In the genomic region with DNA sequence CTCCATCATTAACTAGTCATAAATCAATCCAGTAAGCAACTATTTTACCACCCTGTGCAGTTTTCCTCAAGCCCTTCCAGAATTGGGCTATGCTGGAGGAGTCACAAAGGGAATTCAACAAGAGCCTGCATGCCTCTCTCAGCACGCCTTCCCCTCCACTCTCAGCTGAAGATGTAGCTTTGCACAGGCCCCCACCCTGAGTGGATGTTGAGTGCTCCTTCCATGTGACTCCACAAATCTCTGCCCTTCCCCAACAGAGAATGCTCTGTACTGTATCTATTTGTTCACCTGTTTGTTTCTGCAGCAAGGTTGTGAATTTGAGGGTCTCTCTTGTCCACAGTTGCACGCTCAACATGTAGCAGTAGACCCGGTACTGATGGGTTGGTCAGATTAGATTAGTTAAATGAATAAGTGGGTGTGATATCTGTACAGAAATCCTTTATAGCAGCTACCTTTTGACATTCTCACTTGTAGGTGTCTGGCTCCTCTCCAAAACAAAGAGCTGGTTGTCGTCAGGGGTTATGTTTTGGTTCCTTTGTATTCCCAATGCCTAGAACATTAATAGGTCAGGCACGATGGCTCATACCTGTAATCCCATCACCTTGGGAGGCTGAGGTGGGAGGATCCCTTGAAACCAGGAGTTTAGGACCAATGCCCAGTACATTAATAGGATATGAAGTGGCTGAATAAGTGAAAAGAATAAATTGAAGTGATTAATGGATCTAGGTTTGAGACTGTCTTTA, we compare ENCODE assay signal across 21 cellular contexts.
DNase-seq lines count a peak whose midpoint lies in the region; ATAC-seq, FAIRE-seq and TF ChIP-seq lines count a peak whose summit lies in the region.
"Had no signal": no experiment of that assay in that cellular context is flagged by ENCODE, and none has a peak within 500 bp of the region (broad histone marks: within the 10 kb centered on the region; RNA-seq: fewer than 3 reads in every experiment).

No MANE protein-coding gene starts in this region.

- intact Hi-C loops in posterior cingulate gyrus (cut with DNase I) = no loop called here

- FAIRE-seq in GM19239 (lab: Jason Lieb, UNC) = no peak
- FAIRE-seq: H1 had no signal

- ATAC-seq in omental fat pad (ENCODE audit: low FRiP score) = peak; percentile 15
- ATAC-seq: activated CD8-positive, alpha-beta T cell treated with anti-CD3 and anti-CD28 coated beads, Interleukin-2, amount 10 ng/mL, durations not matched to agents 7 days and 5 days; activated T-cell treated with anti-CD3 and anti-CD28 coated beads, Interleukin-2, amount 50 U/mL, for 72 hours; natural killer cell had no signal

- no peak for TF ChIP-seq CTCF in omental fat pad (IDR thresholded peaks at IDR 0.05)

- DNase-seq in NCI-H1417 (lab: John Stamatoyannopoulos, UW) = peak; percentile 43 to 86 (median 77)
- no peak for DNase-seq in NCI-H1417 treated with DMSO at 0.1 percent for 48 hours (lab: John Stamatoyannopoulos, UW)
- DNase-seq in NCI-H146 treated with DMSO at 0.1 percent for 48 hours (lab: John Stamatoyannopoulos, UW; ENCODE audit: unreplicated experiment) = peak; percentile 9
- peak; percentile 20 to 23 for DNase-seq in SHP77 (lab: John Stamatoyannopoulos, UW)
- no peak for DNase-seq in omental fat pad (ENCODE audit: low spot score)
- DNase-seq in posterior cingulate gyrus = no peak
- DNase-seq in GOT3 (lab: John Stamatoyannopoulos, UW) = no peak
- no peak for DNase-seq in GM19239 (ENCODE audit: insufficient read length, low spot score)
- DNase-seq: activated CD8-positive, alpha-beta T cell treated with anti-CD3 and anti-CD28 coated beads, Interleukin-2, amount 10 ng/mL, durations not matched to agents 7 days and 5 days; activated naive CD8-positive, alpha-beta T cell treated with anti-CD3 and anti-CD28 coated beads for 36 hours; activated T-cell treated with anti-CD3 and anti-CD28 coated beads, Interleukin-2, amount 50 U/mL, for 72 hours; DND-41; esophagus squamous epithelium; immature natural killer cell; natural killer cell; NCI-H1092; NCI-H526 treated with DMSO at 0.1 percent for 48 hours; stimulated activated naive CD4-positive, alpha-beta T cell treated with Interleukin-2 at 50 U/mL for 16 hours; trophoblast cell; WERI-Rb-1 had no signal

Comparison
In these comparisons a context has a peak if more than half of its experiments do, and no peak if none do; other contexts are left out.
1. DNase-seq: peak in NCI-H1417 (3 of 3), NCI-H146 treated with DMSO at 0.1 percent for 48 hours (single experiment) and SHP77 (2 of 2); none in NCI-H1417 treated with DMSO at 0.1 percent for 48 hours (single experiment), omental fat pad (single experiment), posterior cingulate gyrus (0 of 10), GOT3 (single experiment) and GM19239 (single experiment).